In the genomic region with DNA sequence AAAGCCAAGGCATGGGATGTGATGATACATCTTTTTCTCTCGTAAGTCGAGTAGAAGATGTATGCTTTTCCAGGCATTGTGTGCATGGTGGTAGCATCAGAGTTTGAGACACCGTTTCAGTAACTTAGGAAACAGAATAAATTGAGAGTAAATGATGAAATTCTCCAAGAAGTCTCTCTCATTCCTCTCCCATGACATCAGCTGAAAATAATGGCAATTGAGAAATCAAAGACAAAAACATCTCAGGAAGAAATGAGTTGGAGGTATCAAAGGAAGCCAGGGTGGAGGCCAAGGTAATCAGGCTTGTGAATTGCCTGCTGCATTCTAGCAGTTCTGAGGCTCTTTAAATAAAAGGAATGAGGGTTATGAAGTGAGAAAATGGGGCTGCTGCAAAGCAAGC, we compare ENCODE assay signal across 1 cellular context.
TF ChIP-seq lines count a peak whose summit lies in the region.

No MANE protein-coding gene starts in this region.

TF ChIP-seq in A549, 52 proteins besides CTCF, POLR2A, EP300 and RAD21 (continued from another document):
- TF ChIP-seq, protein P1, sequence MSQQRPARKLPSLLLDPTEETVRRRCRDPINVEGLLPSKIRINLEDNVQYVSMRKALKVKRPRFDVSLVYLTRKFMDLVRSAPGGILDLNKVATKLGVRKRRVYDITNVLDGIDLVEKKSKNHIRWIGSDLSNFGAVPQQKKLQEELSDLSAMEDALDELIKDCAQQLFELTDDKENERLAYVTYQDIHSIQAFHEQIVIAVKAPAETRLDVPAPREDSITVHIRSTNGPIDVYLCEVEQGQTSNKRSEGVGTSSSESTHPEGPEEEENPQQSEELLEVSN (IDR thresholded peaks at IDR 0.05; ENCODE audit: borderline replicate concordance, low read depth), result no peak
- TF ChIP-seq JUNB (IDR thresholded peaks at IDR 0.05), result peak; percentile 30; the same call in 1 of the 2 replicates
